Comparison of ENCODE assay signal across 1 cellular context in genomic region chr3:99526927-99527326, GRCh38.
TF ChIP-seq lines count a peak whose summit lies in the region.

No MANE protein-coding gene starts in this region.

TF ChIP-seq in GM23338, 12 proteins besides CTCF, POLR2A, EP300 and RAD21 (continued from another document):
- TF ChIP-seq, protein P1, sequence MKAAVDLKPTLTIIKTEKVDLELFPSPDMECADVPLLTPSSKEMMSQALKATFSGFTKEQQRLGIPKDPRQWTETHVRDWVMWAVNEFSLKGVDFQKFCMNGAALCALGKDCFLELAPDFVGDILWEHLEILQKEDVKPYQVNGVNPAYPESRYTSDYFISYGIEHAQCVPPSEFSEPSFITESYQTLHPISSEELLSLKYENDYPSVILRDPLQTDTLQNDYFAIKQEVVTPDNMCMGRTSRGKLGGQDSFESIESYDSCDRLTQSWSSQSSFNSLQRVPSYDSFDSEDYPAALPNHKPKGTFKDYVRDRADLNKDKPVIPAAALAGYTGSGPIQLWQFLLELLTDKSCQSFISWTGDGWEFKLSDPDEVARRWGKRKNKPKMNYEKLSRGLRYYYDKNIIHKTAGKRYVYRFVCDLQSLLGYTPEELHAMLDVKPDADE (IDR thresholded peaks at IDR 0.05): no peak
